1 cellular context compared by ENCODE assay signal in genomic region chr3:33900809-33901505, GRCh38.
A peak's percentile ranks its signal among the peaks of the same experiment; 100 is the strongest.
TF ChIP-seq lines count a peak whose summit lies in the region.

No MANE protein-coding gene starts in this region.

TF ChIP-seq in K562, 482 proteins besides CTCF, POLR2A, EP300 and RAD21 (continued from another document and continues in another):
- no peak; the same call in 1 of the 2 replicates for TF ChIP-seq ID3 (CRISPR knock-in tag; IDR thresholded peaks at IDR 0.05)
- peak; percentile 74; the same call in 1 of the 2 replicates for TF ChIP-seq ID3 (tag; IDR thresholded peaks at IDR 0.05)
- TF ChIP-seq YY1 (IDR thresholded peaks at IDR 0.05; ENCODE audit: borderline replicate concordance in 1 of 3, control insufficient read depth in 1 of 3, extremely low read depth in 1 of 3, insufficient read depth in 3 of 3, insufficient read length in 1 of 3, insufficient replicate concordance in 2 of 3, low read depth in 1 of 3, low read length in 2 of 3), result peak in 2 of 3 experiments; percentile 72 to 91
- TF ChIP-seq KDM1A (IDR thresholded peaks at IDR 0.05), result peak; percentile 92 to 95
- no peak for TF ChIP-seq POLR2B (IDR thresholded peaks at IDR 0.05; ENCODE audit: low read depth, partially characterized antibody)
- TF ChIP-seq SMAD4 (CRISPR knock-in tag; conservative IDR thresholded peaks at IDR 0.05), result peak; percentile 98
- TF ChIP-seq TCF3 (CRISPR knock-in tag; IDR thresholded peaks at IDR 0.05), result peak; percentile 99
- TF ChIP-seq SMARCB1 (IDR thresholded peaks at IDR 0.05; ENCODE audit: insufficient read length, low read depth), result no peak
- no peak; the same call in 1 of the 2 replicates for TF ChIP-seq E2F5 (CRISPR knock-in tag; IDR thresholded peaks at IDR 0.05)
- TF ChIP-seq, protein P1, sequence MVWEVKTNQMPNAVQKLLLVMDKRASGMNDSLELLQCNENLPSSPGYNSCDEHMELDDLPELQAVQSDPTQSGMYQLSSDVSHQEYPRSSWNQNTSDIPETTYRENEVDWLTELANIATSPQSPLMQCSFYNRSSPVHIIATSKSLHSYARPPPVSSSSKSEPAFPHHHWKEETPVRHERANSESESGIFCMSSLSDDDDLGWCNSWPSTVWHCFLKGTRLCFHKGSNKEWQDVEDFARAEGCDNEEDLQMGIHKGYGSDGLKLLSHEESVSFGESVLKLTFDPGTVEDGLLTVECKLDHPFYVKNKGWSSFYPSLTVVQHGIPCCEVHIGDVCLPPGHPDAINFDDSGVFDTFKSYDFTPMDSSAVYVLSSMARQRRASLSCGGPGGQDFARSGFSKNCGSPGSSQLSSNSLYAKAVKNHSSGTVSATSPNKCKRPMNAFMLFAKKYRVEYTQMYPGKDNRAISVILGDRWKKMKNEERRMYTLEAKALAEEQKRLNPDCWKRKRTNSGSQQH (CRISPR knock-in tag; IDR thresholded peaks at IDR 0.05), result no peak
- TF ChIP-seq ETV6 (IDR thresholded peaks at IDR 0.05; ENCODE audit: borderline replicate concordance in 1 of 2, low read depth in 2 of 2, low read length in 1 of 2), result peak in 1 of 2 experiments; percentile 87; a peak in 2 of 4 replicates
- no peak for TF ChIP-seq ETV6 (CRISPR knock-in tag; IDR thresholded peaks at IDR 0.05; ENCODE audit: borderline replicate concordance)
- TF ChIP-seq MYNN (IDR thresholded peaks at IDR 0.05), result peak; percentile 83
- no peak for TF ChIP-seq MYNN (CRISPR knock-in tag; IDR thresholded peaks at IDR 0.05)
- TF ChIP-seq, protein P2, sequence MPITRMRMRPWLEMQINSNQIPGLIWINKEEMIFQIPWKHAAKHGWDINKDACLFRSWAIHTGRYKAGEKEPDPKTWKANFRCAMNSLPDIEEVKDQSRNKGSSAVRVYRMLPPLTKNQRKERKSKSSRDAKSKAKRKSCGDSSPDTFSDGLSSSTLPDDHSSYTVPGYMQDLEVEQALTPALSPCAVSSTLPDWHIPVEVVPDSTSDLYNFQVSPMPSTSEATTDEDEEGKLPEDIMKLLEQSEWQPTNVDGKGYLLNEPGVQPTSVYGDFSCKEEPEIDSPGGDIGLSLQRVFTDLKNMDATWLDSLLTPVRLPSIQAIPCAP (CRISPR knock-in tag; IDR thresholded peaks at IDR 0.05; ENCODE audit: borderline replicate concordance), result no peak
- TF ChIP-seq TCF7 (IDR thresholded peaks at IDR 0.05; ENCODE audit: borderline replicate concordance), result 0 out of 2 replicates have a peak, but pooled peaks have one; percentile 18
- TF ChIP-seq SNRNP70 (optimal IDR thresholded peaks at IDR 0.05; ENCODE audit: low read depth, low read length), result no peak
- no peak for TF ChIP-seq TFAM (CRISPR knock-in tag; conservative IDR thresholded peaks at IDR 0.05)
- TF ChIP-seq, protein P3, sequence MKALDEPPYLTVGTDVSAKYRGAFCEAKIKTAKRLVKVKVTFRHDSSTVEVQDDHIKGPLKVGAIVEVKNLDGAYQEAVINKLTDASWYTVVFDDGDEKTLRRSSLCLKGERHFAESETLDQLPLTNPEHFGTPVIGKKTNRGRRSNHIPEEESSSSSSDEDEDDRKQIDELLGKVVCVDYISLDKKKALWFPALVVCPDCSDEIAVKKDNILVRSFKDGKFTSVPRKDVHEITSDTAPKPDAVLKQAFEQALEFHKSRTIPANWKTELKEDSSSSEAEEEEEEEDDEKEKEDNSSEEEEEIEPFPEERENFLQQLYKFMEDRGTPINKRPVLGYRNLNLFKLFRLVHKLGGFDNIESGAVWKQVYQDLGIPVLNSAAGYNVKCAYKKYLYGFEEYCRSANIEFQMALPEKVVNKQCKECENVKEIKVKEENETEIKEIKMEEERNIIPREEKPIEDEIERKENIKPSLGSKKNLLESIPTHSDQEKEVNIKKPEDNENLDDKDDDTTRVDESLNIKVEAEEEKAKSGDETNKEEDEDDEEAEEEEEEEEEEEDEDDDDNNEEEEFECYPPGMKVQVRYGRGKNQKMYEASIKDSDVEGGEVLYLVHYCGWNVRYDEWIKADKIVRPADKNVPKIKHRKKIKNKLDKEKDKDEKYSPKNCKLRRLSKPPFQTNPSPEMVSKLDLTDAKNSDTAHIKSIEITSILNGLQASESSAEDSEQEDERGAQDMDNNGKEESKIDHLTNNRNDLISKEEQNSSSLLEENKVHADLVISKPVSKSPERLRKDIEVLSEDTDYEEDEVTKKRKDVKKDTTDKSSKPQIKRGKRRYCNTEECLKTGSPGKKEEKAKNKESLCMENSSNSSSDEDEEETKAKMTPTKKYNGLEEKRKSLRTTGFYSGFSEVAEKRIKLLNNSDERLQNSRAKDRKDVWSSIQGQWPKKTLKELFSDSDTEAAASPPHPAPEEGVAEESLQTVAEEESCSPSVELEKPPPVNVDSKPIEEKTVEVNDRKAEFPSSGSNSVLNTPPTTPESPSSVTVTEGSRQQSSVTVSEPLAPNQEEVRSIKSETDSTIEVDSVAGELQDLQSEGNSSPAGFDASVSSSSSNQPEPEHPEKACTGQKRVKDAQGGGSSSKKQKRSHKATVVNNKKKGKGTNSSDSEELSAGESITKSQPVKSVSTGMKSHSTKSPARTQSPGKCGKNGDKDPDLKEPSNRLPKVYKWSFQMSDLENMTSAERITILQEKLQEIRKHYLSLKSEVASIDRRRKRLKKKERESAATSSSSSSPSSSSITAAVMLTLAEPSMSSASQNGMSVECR (CRISPR knock-in tag; IDR thresholded peaks at IDR 0.05), result no peak
- TF ChIP-seq RUNX1 (IDR thresholded peaks at IDR 0.05; ENCODE audit: low read depth), result peak; percentile 71; the same call in 1 of the 2 replicates
- TF ChIP-seq, protein P4, sequence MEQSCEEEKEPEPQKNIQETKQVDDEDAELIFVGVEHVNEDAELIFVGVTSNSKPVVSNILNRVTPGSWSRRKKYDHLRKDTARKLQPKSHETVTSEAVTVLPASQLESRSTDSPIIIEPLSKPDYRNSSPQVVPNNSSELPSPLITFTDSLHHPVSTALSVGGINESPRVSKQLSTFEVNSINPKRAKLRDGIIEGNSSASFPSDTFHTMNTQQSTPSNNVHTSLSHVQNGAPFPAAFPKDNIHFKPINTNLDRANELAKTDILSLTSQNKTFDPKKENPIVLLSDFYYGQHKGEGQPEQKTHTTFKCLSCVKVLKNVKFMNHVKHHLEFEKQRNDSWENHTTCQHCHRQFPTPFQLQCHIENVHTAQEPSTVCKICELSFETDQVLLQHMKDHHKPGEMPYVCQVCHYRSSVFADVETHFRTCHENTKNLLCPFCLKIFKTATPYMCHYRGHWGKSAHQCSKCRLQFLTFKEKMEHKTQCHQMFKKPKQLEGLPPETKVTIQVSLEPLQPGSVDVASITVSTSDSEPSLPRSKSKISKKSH (CRISPR knock-in tag; IDR thresholded peaks at IDR 0.05), result no peak
- no peak; the same call in 1 of the 2 replicates for TF ChIP-seq ZNF76 (CRISPR knock-in tag; IDR thresholded peaks at IDR 0.05; ENCODE audit: borderline replicate concordance)
- TF ChIP-seq SRSF1 (IDR thresholded peaks at IDR 0.05; ENCODE audit: low read depth, low read length), result no peak
- no peak for TF ChIP-seq SMARCA5 (IDR thresholded peaks at IDR 0.05)
- TF ChIP-seq ESRRA (IDR thresholded peaks at IDR 0.05; ENCODE audit: borderline replicate concordance, low read depth), result no peak
- peak; percentile 54 for TF ChIP-seq TAF1 (IDR thresholded peaks at IDR 0.05; ENCODE audit: control insufficient read depth, extremely low read depth, insufficient read depth, low read length, severe bottlenecking)
- TF ChIP-seq ARID2 (IDR thresholded peaks at IDR 0.05), result no peak
- peak; percentile 86; the same call in 1 of the 2 replicates for TF ChIP-seq OTX1 (CRISPR knock-in tag; IDR thresholded peaks at IDR 0.05)
- peak; percentile 99 for TF ChIP-seq CBFA2T2 (conservative IDR thresholded peaks at IDR 0.05)
- peak; percentile 86 for TF ChIP-seq GATAD2B (IDR thresholded peaks at IDR 0.05; ENCODE audit: borderline replicate concordance)
- TF ChIP-seq, protein P5, sequence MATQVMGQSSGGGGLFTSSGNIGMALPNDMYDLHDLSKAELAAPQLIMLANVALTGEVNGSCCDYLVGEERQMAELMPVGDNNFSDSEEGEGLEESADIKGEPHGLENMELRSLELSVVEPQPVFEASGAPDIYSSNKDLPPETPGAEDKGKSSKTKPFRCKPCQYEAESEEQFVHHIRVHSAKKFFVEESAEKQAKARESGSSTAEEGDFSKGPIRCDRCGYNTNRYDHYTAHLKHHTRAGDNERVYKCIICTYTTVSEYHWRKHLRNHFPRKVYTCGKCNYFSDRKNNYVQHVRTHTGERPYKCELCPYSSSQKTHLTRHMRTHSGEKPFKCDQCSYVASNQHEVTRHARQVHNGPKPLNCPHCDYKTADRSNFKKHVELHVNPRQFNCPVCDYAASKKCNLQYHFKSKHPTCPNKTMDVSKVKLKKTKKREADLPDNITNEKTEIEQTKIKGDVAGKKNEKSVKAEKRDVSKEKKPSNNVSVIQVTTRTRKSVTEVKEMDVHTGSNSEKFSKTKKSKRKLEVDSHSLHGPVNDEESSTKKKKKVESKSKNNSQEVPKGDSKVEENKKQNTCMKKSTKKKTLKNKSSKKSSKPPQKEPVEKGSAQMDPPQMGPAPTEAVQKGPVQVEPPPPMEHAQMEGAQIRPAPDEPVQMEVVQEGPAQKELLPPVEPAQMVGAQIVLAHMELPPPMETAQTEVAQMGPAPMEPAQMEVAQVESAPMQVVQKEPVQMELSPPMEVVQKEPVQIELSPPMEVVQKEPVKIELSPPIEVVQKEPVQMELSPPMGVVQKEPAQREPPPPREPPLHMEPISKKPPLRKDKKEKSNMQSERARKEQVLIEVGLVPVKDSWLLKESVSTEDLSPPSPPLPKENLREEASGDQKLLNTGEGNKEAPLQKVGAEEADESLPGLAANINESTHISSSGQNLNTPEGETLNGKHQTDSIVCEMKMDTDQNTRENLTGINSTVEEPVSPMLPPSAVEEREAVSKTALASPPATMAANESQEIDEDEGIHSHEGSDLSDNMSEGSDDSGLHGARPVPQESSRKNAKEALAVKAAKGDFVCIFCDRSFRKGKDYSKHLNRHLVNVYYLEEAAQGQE (CRISPR knock-in tag; IDR thresholded peaks at IDR 0.05; ENCODE audit: low read depth), result no peak; the same call in 1 of the 2 replicates
- TF ChIP-seq, protein P6, sequence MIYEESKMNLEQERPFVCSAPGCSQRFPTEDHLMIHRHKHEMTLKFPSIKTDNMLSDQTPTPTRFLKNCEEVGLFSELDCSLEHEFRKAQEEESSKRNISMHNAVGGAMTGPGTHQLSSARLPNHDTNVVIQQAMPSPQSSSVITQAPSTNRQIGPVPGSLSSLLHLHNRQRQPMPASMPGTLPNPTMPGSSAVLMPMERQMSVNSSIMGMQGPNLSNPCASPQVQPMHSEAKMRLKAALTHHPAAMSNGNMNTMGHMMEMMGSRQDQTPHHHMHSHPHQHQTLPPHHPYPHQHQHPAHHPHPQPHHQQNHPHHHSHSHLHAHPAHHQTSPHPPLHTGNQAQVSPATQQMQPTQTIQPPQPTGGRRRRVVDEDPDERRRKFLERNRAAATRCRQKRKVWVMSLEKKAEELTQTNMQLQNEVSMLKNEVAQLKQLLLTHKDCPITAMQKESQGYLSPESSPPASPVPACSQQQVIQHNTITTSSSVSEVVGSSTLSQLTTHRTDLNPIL (CRISPR knock-in tag; IDR thresholded peaks at IDR 0.05), result no peak
- TF ChIP-seq KDM5B (IDR thresholded peaks at IDR 0.05; ENCODE audit: insufficient replicate concordance, low read depth, low read length), result peak; percentile 21
- TF ChIP-seq CHD4 (IDR thresholded peaks at IDR 0.05; ENCODE audit: insufficient read depth, insufficient replicate concordance, low read depth, low read length, poor library complexity, severe bottlenecking), result no peak
- no peak for TF ChIP-seq PCBP1 (IDR thresholded peaks at IDR 0.05; ENCODE audit: low read depth, low read length, poor library complexity, severe bottlenecking)
- peak; percentile 99 for TF ChIP-seq TEAD4 (IDR thresholded peaks at IDR 0.05; ENCODE audit: low read length)
- TF ChIP-seq TEAD4 (CRISPR knock-in tag; IDR thresholded peaks at IDR 0.05; ENCODE audit: borderline replicate concordance), result no peak
- TF ChIP-seq RNF219 (CRISPR knock-in tag; IDR thresholded peaks at IDR 0.05), result no peak
- 0 out of 2 replicates have a peak, but pooled peaks have one; percentile 9 for TF ChIP-seq LARP7 (IDR thresholded peaks at IDR 0.05)
- peak; percentile 67; the same call in 1 of the 2 replicates for TF ChIP-seq FOXJ2 (tag; IDR thresholded peaks at IDR 0.05)
